ENCODE assay signal across 10 cellular contexts in the genomic region with DNA sequence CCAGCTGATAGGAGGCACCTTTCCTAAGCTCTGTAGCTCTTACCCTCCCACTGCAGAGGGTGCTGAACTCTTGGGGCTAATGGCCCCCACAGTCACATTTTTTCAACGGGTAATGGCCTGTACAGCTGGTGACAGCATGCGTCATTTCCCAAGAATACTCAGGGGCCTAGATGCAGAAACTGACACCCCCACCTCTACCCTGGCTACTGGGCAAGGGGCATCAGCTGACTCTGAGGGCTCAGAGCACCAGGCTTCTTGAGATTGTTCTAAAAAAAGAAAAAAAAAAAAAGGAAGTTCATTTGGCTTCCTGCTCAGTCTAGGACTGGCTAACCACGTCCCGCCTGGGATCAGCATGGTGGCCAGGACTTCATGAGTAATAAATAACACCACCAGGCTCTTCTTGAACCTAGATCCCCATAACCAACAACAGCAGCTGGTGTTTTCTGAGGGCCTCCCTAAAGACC. TPM values are rescaled to one million over a fixed set of nuclear protein-coding genes. Genes with fewer than 3 reads are reported as not detected.
A peak's percentile ranks its signal among the peaks of the same experiment; 100 is the strongest.
DNase-seq lines count a peak whose midpoint lies in the region; ATAC-seq and TF ChIP-seq lines count a peak whose summit lies in the region.
"Had no signal": no experiment of that assay in that cellular context is flagged by ENCODE, and none has a peak within 500 bp of the region (broad histone marks: within the 10 kb centered on the region; RNA-seq: fewer than 3 reads in every experiment).

No MANE protein-coding gene starts in this region.

- no peaks in the 10 kb centered on the region for H3K9me3 ChIP-seq in naive thymus-derived CD4-positive, alpha-beta T cell (ENCODE audit: control insufficient read depth in 2 of 3, low read length in 3 of 3)
- no peaks in the 10 kb centered on the region for H3K9me3 ChIP-seq in MM.1S (replicated peaks; ENCODE audit: insufficient read depth, low read length)
- H3K9me3 ChIP-seq: SJSA1 had no signal

- H3K27ac Mint-ChIP-seq in naive thymus-derived CD4-positive, alpha-beta T cell = no peak overlapping the region

- peaks cover 0 to 2% (median 0%) of the 10 kb centered on the region in 11 donors for H3K9me3 Mint-ChIP-seq in naive thymus-derived CD4-positive, alpha-beta T cell

- POLR2A ChIA-PET in naive thymus-derived CD4-positive, alpha-beta T cell (lab: Charles Lee) = interaction anchor here (0.6 to 2.0 kb wide), 6 partner anchors 14 to 121 kb away, joined by 3 to 12 read pairs (median 4); no protein-coding TSS in a partner anchor

- H2AFZ ChIP-seq in MM.1S (ENCODE audit: low read length) = no peak overlapping the region

- peaks cover 0 to 5% (median 0%) of the 10 kb centered on the region in 5 donors for H3K27me3 Mint-ChIP-seq in naive thymus-derived CD4-positive, alpha-beta T cell

- DNase-seq in Ammon's horn (ENCODE audit: low spot score) (peak; percentile 67), M059J (ENCODE audit: low read depth) (peak; percentile 43), erythroblast (lab: John Stamatoyannopoulos, UW) (peak; percentile 42 to 57), MM.1S (no peak)
- no peak for DNase-seq in naive thymus-derived CD4-positive, alpha-beta T cell
- no peak for DNase-seq in activated CD8-positive, alpha-beta memory T cell treated with anti-CD3 and anti-CD28 coated beads, Interleukin-2, amount 50 U/mL, for 4 hours
- DNase-seq in activated CD4-positive, alpha-beta T cell treated with anti-CD3 and anti-CD28 coated beads for 1 hour = no peak
- DNase-seq: NCI-H1092 had no signal

- no peaks in the 10 kb centered on the region for H4K20me1 ChIP-seq in MM.1S (ENCODE audit: insufficient read depth, low read length)

- no peaks in the 10 kb centered on the region for H3K9me2 ChIP-seq in MM.1S (replicated peaks; ENCODE audit: insufficient read depth, low read length)

- H3K4me1 ChIP-seq in naive thymus-derived CD4-positive, alpha-beta T cell (ENCODE audit: control insufficient read depth in 2 of 2, insufficient read depth in 2 of 2, low read length in 2 of 2) = peaks cover 5 to 7% of the 10 kb centered on the region in 2 donors
- H3K4me1 ChIP-seq in MM.1S (ENCODE audit: low read length) = no peaks in the 10 kb centered on the region
- H3K4me1 ChIP-seq: SJSA1 had no signal

- peaks cover 11 to 31% (median 21%) of the 10 kb centered on the region in 7 donors for H3K4me1 Mint-ChIP-seq in naive thymus-derived CD4-positive, alpha-beta T cell

- H3K9ac ChIP-seq in MM.1S (ENCODE audit: low read length) = no peak overlapping the region

- H3K36me3 ChIP-seq in naive thymus-derived CD4-positive, alpha-beta T cell (ENCODE audit: control insufficient read depth in 2 of 3, insufficient read depth in 3 of 3, low read length in 3 of 3) = no peaks in the 10 kb centered on the region
- H3K36me3 ChIP-seq in MM.1S (replicated peaks; ENCODE audit: insufficient read depth, low read length) = no peaks in the 10 kb centered on the region
- H3K36me3 ChIP-seq: SJSA1 had no signal

- CTCF ChIA-PET in naive thymus-derived CD4-positive, alpha-beta T cell (lab: Charles Lee) = interaction anchor here (0.6 to 0.8 kb wide), 2 partner anchors 21 to 84 kb away, joined by 3 read pairs; no protein-coding TSS in a partner anchor

- H3K27me3 ChIP-seq in naive thymus-derived CD4-positive, alpha-beta T cell (ENCODE audit: control insufficient read depth in 2 of 2, insufficient read depth in 2 of 2, low read length in 2 of 2) = no peaks in the 10 kb centered on the region
- no peaks in the 10 kb centered on the region for H3K27me3 ChIP-seq in MM.1S (replicated peaks; ENCODE audit: insufficient read depth, low read length)
- H3K27me3 ChIP-seq: SJSA1 had no signal

- TF ChIP-seq CTCF in MM.1S (IDR thresholded peaks at IDR 0.05; ENCODE audit: low read length) = no peak

- no peak overlapping the region for H3K4me3 Mint-ChIP-seq in naive thymus-derived CD4-positive, alpha-beta T cell

- no peaks in the 10 kb centered on the region for H3K36me3 Mint-ChIP-seq in naive thymus-derived CD4-positive, alpha-beta T cell

- H3K4me3 ChIP-seq in naive thymus-derived CD4-positive, alpha-beta T cell (ENCODE audit: low read length) = no peak overlapping the region
- H3K4me3 ChIP-seq in MM.1S (ENCODE audit: low read length) = no peak overlapping the region
- H3K4me3 ChIP-seq: SJSA1 had no signal

- intact Hi-C loops in naive thymus-derived CD4-positive, alpha-beta T cell (cut with micrococcal nuclease) = no loop called here

- TF ChIP-seq POLR2A in erythroblast (IDR thresholded peaks at IDR 0.05; ENCODE audit: low read length) = no peak

- H3K79me2 ChIP-seq in MM.1S (ENCODE audit: low read length) = no peaks in the 10 kb centered on the region

- no peaks in the 10 kb centered on the region for H3F3A ChIP-seq in MM.1S (ENCODE audit: insufficient read depth, low read length)

- no peak overlapping the region for H3K4me2 ChIP-seq in MM.1S (ENCODE audit: low read depth, low read length)

- no peak overlapping the region for H3K27ac ChIP-seq in naive thymus-derived CD4-positive, alpha-beta T cell (ENCODE audit: low read depth, low read length)
- no peak overlapping the region for H3K27ac ChIP-seq in MM.1S (ENCODE audit: low read length)
- H3K27ac ChIP-seq: SJSA1 had no signal

- ATAC-seq in naive thymus-derived CD4-positive, alpha-beta T cell = peak; percentile 90
- no peak for ATAC-seq in GM21381 (IDR thresholded peaks at IDR 0.05; ENCODE audit: unreplicated experiment)

RNA-seq across cellular contexts. Expression of gene ZFP36L1, which starts 35.2 kb away (rescaled TPM):
- 63.5 and 154 TPM in 2 replicates for total RNA-seq in M059J (2014; rRNA removed; shearing (Covaris generic))
- 100 to 1,000 TPM in 4 of 5 experiments, 10 to 100 TPM in 1; 82.0 to 231 (median 203) TPM for total RNA-seq in naive thymus-derived CD4-positive, alpha-beta T cell
- 100 to 1,000 TPM in 1 of 2 donors, 10 to 100 TPM in 1; 85.6 to 160 TPM for polyA plus RNA-seq in naive thymus-derived CD4-positive, alpha-beta T cell

Comparison
In these comparisons a context has a peak if more than half of its experiments do, and no peak if none do; other contexts are left out.
1. DNase-seq: peak in Ammon's horn (single experiment), M059J (single experiment) and erythroblast (2 of 2); none in naive thymus-derived CD4-positive, alpha-beta T cell (0 of 9), MM.1S (single experiment), activated CD8-positive, alpha-beta memory T cell treated with anti-CD3 and anti-CD28 coated beads, Interleukin-2, amount 50 U/mL, for 4 hours (single experiment) and activated CD4-positive, alpha-beta T cell treated with anti-CD3 and anti-CD28 coated beads for 1 hour (single experiment).